Comparison of ENCODE assay signal across 9 cellular contexts in the genomic region with DNA sequence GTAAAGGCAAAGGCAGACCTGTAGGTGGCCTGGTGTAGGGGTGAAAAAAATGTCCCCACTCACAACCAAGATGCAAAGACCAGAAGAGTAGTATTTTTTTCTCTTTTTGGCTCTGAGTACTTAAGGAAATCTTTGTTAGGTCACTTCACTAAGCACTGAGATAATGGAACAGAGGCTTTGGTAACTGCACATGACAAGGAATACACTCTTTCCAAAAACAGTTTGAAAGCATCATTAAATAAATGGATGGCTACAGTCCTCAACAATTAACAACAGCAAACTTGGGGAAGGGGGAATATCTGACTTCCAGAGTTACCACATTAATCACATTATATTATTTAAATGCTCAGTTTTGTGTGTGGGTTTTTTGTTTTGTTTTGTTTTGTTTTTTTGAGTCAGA. TPM values are rescaled to one million over a fixed set of nuclear protein-coding genes. Genes with fewer than 3 reads are reported as not detected.
"Had no signal": no experiment of that assay in that cellular context is flagged by ENCODE, and none has a peak within 500 bp of the region (broad histone marks: within the 10 kb centered on the region; RNA-seq: fewer than 3 reads in every experiment).

No MANE protein-coding gene starts in this region.

- H3K4me2 ChIP-seq: KMS-11 had no signal

- ATAC-seq: HepG2 had no signal

- H3K27ac ChIP-seq: HL-60, KMS-11 had no signal

- DNase-seq: IMR-90, KBM-7, KG1 had no signal

- FAIRE-seq: HepG2, HTR-8/SVneo had no signal

- H3K9ac ChIP-seq: KMS-11 had no signal

RNA-seq across cellular contexts. Expression of a gene that starts 42.2 kb away (rescaled TPM):
- total RNA-seq: HT1080 had no signal
- polyA plus RNA-seq: IgD-negative memory B cell had no signal
